In genomic region chr9:107809859-107810492, GRCh38 we compare ENCODE assay signal across 2 cellular contexts.
TF ChIP-seq lines count a peak whose summit lies in the region.

No MANE protein-coding gene starts in this region.

TF ChIP-seq in HepG2, 621 proteins besides CTCF, POLR2A, EP300 and RAD21 (continued from another document):
- TF ChIP-seq USF2 (IDR thresholded peaks at IDR 0.05; ENCODE audit: low read depth, low read length), result peak; percentile 17; the same call in 1 of the 2 replicates
- no peak for TF ChIP-seq USF2 (CRISPR knock-in tag; IDR thresholded peaks at IDR 0.05; ENCODE audit: borderline replicate concordance)

TF ChIP-seq in K562, 482 proteins besides CTCF, POLR2A, EP300 and RAD21 (continued from another document):
- TF ChIP-seq USF1 (CRISPR knock-in tag; IDR thresholded peaks at IDR 0.05) (peak; percentile 64), USF2 (CRISPR knock-in tag; IDR thresholded peaks at IDR 0.05) (peak; percentile 79), NR2C1 (IDR thresholded peaks at IDR 0.05) (no peak), NR2C1 (tag; IDR thresholded peaks at IDR 0.05) (no peak)
- TF ChIP-seq, protein P1, sequence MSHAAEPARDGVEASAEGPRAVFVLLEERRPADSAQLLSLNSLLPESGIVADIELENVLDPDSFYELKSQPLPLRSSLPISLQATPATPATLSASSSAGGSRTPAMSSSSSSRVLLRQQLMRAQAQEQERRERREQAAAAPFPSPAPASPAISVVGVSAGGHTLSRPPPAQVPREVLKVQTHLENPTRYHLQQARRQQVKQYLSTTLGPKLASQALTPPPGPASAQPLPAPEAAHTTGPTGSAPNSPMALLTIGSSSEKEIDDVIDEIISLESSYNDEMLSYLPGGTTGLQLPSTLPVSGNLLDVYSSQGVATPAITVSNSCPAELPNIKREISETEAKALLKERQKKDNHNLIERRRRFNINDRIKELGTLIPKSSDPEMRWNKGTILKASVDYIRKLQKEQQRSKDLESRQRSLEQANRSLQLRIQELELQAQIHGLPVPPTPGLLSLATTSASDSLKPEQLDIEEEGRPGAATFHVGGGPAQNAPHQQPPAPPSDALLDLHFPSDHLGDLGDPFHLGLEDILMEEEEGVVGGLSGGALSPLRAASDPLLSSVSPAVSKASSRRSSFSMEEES (CRISPR knock-in tag; IDR thresholded peaks at IDR 0.05), result peak; percentile 90
